Comparison of ENCODE assay signal across 28 cellular contexts in genomic region chr1:30420519-30421050, GRCh38.
DNase-seq lines count a peak whose midpoint lies in the region; ATAC-seq and TF ChIP-seq lines count a peak whose summit lies in the region.
"Had no signal": no experiment of that assay in that cellular context is flagged by ENCODE, and none has a peak within 500 bp of the region (broad histone marks: within the 10 kb centered on the region; RNA-seq: fewer than 3 reads in every experiment).

No MANE protein-coding gene starts in this region.

- peak; percentile 26 for DNase-seq in activated CD8-positive, alpha-beta memory T cell treated with anti-CD3 and anti-CD28 coated beads, Interleukin-2, amount 10 ng/mL, durations not matched to agents 7 days and 5 days
- DNase-seq in activated CD8-positive, alpha-beta memory T cell treated with anti-CD3 and anti-CD28 coated beads, Interleukin-2, amount 50 U/mL, for 4 hours, result no peak
- peak; percentile 46 for DNase-seq in coronary artery (ENCODE audit: low spot score)
- DNase-seq in left lobe of liver (ENCODE audit: low spot score), result peak; percentile 22
- DNase-seq in upper lobe of right lung, result peak; percentile 23
- no peak for DNase-seq in spleen
- DNase-seq: anterior cingulate cortex; caudate nucleus; CD8-positive, alpha-beta memory T cell; dermis blood vessel endothelial cell; HCEC 1CT; left ventricle myocardium superior; NCI-H1694 treated with DMSO at 0.1 percent for 48 hours; NCI-H2171; NCI-H524; upper lobe of left lung had no signal

- no peaks in the 10 kb centered on the region for H3K36me3 Mint-ChIP-seq in activated CD8-positive, alpha-beta memory T cell treated with anti-CD3 and anti-CD28 coated beads, Interleukin-2, amount 10 ng/mL, durations not matched to agents 7 days and 5 days
- H3K36me3 Mint-ChIP-seq: activated naive CD4-positive, alpha-beta T cell treated with anti-CD3 and anti-CD28 coated beads, Interleukin-2, amount 50 U/mL, for 72 hours; CD8-positive, alpha-beta memory T cell had no signal

- H3K27ac Mint-ChIP-seq in activated CD8-positive, alpha-beta memory T cell treated with anti-CD3 and anti-CD28 coated beads, Interleukin-2, amount 10 ng/mL, durations not matched to agents 7 days and 5 days, result no peak overlapping the region
- H3K27ac Mint-ChIP-seq: activated T-helper 1 cell treated with anti-CD3 and anti-CD28 coated beads, Interleukin-12 subunit alpha, Interleukin-12 subunit beta, Interleukin-2, Interleukin-4 antibody, amounts not matched to agents 30 ng/mL and 10 ng/mL and 1 ng/mL, durations not matched to agents 14 hours and 24 hours and 36 hours; B cell; nephron had no signal

- ATAC-seq in activated CD8-positive, alpha-beta memory T cell treated with anti-CD3 and anti-CD28 coated beads, Interleukin-2, amount 10 ng/mL, durations not matched to agents 7 days and 5 days, result no peak
- ATAC-seq in left lobe of liver (no peak), upper lobe of right lung (no peak), GM21619 (IDR thresholded peaks at IDR 0.05; ENCODE audit: unreplicated experiment) (no peak), GM18907 (IDR thresholded peaks at IDR 0.05; ENCODE audit: unreplicated experiment) (no peak)
- ATAC-seq: A549; activated CD4-positive, CD25-positive, alpha-beta regulatory T cell treated with anti-CD3 and anti-CD28 coated beads, Interleukin-2, amount 50 U/mL, for 24 hours; activated naive CD4-positive, alpha-beta T cell treated with anti-CD3 and anti-CD28 coated beads, Interleukin-2, amount 50 U/mL, for 72 hours; GM12878; left ventricle myocardium superior had no signal

- CTCF ChIA-PET in activated CD8-positive, alpha-beta memory T cell treated with anti-CD3 and anti-CD28 coated beads, Interleukin-2, amount 10 ng/mL, durations not matched to agents 7 days and 5 days (lab: Charles Lee), result no interaction called here

- WGBS in spleen, 5 donors, result 64 to 79% (median 71%) methylated on average over 7 of the region's 7 CpGs

- H3K9me3 Mint-ChIP-seq in activated CD8-positive, alpha-beta memory T cell treated with anti-CD3 and anti-CD28 coated beads, Interleukin-2, amount 10 ng/mL, durations not matched to agents 7 days and 5 days (ENCODE audit: low read depth), result no peaks in the 10 kb centered on the region
- H3K9me3 Mint-ChIP-seq: activated naive CD4-positive, alpha-beta T cell treated with anti-CD3 and anti-CD28 coated beads, Interleukin-2, amount 50 U/mL, for 72 hours; activated T-helper 1 cell treated with anti-CD3 and anti-CD28 coated beads, Interleukin-12 subunit alpha, Interleukin-12 subunit beta, Interleukin-2, Interleukin-4 antibody, amounts not matched to agents 30 ng/mL and 10 ng/mL and 1 ng/mL, durations not matched to agents 14 hours and 24 hours and 36 hours had no signal

- TF ChIP-seq POLR2A in spleen (IDR thresholded peaks at IDR 0.05), result no peak

- H3K27me3 Mint-ChIP-seq in activated CD8-positive, alpha-beta memory T cell treated with anti-CD3 and anti-CD28 coated beads, Interleukin-2, amount 10 ng/mL, durations not matched to agents 7 days and 5 days, result no peaks in the 10 kb centered on the region

- no peak overlapping the region for H3K27ac ChIP-seq in coronary artery
- no peak overlapping the region for H3K27ac ChIP-seq in upper lobe of right lung
- H3K27ac ChIP-seq in spleen, result no peak overlapping the region
- H3K27ac ChIP-seq: A549, HL-60, parathyroid adenoma, Peyer's patch, upper lobe of left lung had no signal

- TF ChIP-seq CTCF in coronary artery (IDR thresholded peaks at IDR 0.05) (no peak), upper lobe of right lung (IDR thresholded peaks at IDR 0.05) (no peak), spleen (IDR thresholded peaks at IDR 0.05 in 8 of 11, conservative IDR thresholded peaks at IDR 0.05 in 3 of 11) (no peak)

- H3K4me1 Mint-ChIP-seq in activated CD8-positive, alpha-beta memory T cell treated with anti-CD3 and anti-CD28 coated beads, Interleukin-2, amount 10 ng/mL, durations not matched to agents 7 days and 5 days, result no peaks in the 10 kb centered on the region
- H3K4me1 Mint-ChIP-seq: B cell; CD8-positive, alpha-beta memory T cell; nephron had no signal

- no peak overlapping the region for H3K4me3 Mint-ChIP-seq in activated CD8-positive, alpha-beta memory T cell treated with anti-CD3 and anti-CD28 coated beads, Interleukin-2, amount 10 ng/mL, durations not matched to agents 7 days and 5 days
- H3K4me3 Mint-ChIP-seq: activated T-helper 1 cell treated with anti-CD3 and anti-CD28 coated beads, Interleukin-12 subunit alpha, Interleukin-12 subunit beta, Interleukin-2, Interleukin-4 antibody, amounts not matched to agents 30 ng/mL and 10 ng/mL and 1 ng/mL, durations not matched to agents 14 hours and 24 hours and 36 hours; B cell; CD8-positive, alpha-beta memory T cell; nephron had no signal

- H3K27me3 ChIP-seq in upper lobe of right lung, result peaks cover 6% of the 10 kb centered on the region
- peaks cover 0 to 79% (median 4%) of the 10 kb centered on the region in 7 donors for H3K27me3 ChIP-seq in spleen (replicated peaks in 1 of 7)
- H3K27me3 ChIP-seq: Peyer's patch, upper lobe of left lung had no signal

- intact Hi-C loops in upper lobe of right lung (cut with DNase I) (no loop called here), spleen (cut with DNase I; ENCODE audit: low total_unique reads) (no loop called here)

- H3K36me3 ChIP-seq in upper lobe of right lung, result no peaks in the 10 kb centered on the region
- H3K36me3 ChIP-seq in spleen, result no peaks in the 10 kb centered on the region
- H3K36me3 ChIP-seq: Peyer's patch, upper lobe of left lung had no signal

- H3K4me3 ChIP-seq in coronary artery, result no peak overlapping the region
- H3K4me3 ChIP-seq in upper lobe of right lung, result no peak overlapping the region
- H3K4me3 ChIP-seq in spleen, result no peak overlapping the region
- H3K4me3 ChIP-seq: A549, GM12878, Peyer's patch, upper lobe of left lung had no signal

- no peaks in the 10 kb centered on the region for H3K9me3 ChIP-seq in upper lobe of right lung
- H3K9me3 ChIP-seq in spleen, result no peaks in the 10 kb centered on the region
- H3K9me3 ChIP-seq: A549, Peyer's patch, upper lobe of left lung had no signal

- H3K4me1 ChIP-seq in upper lobe of right lung (no peaks in the 10 kb centered on the region), spleen (no peaks in the 10 kb centered on the region)
- H3K4me1 ChIP-seq: A549, parathyroid adenoma, Peyer's patch, upper lobe of left lung had no signal

Comparison
In these comparisons a context has a peak if more than half of its experiments do, and no peak if none do; other contexts are left out.
1. DNase-seq: peak in activated CD8-positive, alpha-beta memory T cell treated with anti-CD3 and anti-CD28 coated beads, Interleukin-2, amount 10 ng/mL, durations not matched to agents 7 days and 5 days (single experiment), coronary artery (single experiment), left lobe of liver (single experiment) and upper lobe of right lung (single experiment); none in activated CD8-positive, alpha-beta memory T cell treated with anti-CD3 and anti-CD28 coated beads, Interleukin-2, amount 50 U/mL, for 4 hours (single experiment) and spleen (single experiment).